40 cellular contexts compared by ENCODE assay signal in the genomic region with DNA sequence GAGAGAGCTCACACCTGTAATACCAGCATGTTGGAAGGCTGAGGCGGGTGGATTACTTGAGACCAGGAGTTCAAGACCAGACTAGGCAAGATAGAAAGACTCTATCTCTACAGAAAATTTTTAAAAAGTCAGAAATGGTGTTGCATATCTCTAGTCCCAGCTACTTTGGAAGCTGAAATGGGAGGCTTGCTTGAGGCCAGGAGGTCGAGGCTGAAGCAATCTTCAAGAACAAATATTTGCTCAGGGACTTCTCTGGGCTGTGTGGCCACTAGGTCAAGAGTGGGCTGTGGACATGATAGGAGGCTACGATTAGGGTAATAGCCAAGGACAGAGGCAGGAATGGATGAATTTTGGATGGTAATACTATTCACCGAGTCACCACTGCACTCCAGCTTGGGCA.
"Had no signal": no experiment of that assay in that cellular context is flagged by ENCODE, and none has a peak within 500 bp of the region (broad histone marks: within the 10 kb centered on the region; RNA-seq: fewer than 3 reads in every experiment).

No MANE protein-coding gene starts in this region.

- H3K27ac Mint-ChIP-seq: activated naive CD4-positive, alpha-beta T cell treated with anti-CD3 and anti-CD28 coated beads for 36 hours; activated naive CD4-positive, alpha-beta T cell treated with anti-CD3 and anti-CD28 coated beads, Interleukin-2, amount 10 ng/mL, durations not matched to agents 7 days and 5 days; activated naive CD4-positive, alpha-beta T cell treated with anti-CD3 and anti-CD28 coated beads, Interleukin-2, amount 50 U/mL, for 24 hours; activated naive CD4-positive, alpha-beta T cell treated with anti-CD3 and anti-CD28 coated beads, Interleukin-2, amount 50 U/mL, for 72 hours; activated naive CD8-positive, alpha-beta T cell; activated naive CD8-positive, alpha-beta T cell treated with anti-CD3 and anti-CD28 coated beads for 36 hours; activated naive CD8-positive, alpha-beta T cell treated with anti-CD3 and anti-CD28 coated beads, Interleukin-2, amount 10 ng/mL, durations not matched to agents 7 days and 5 days; activated naive CD8-positive, alpha-beta T cell treated with anti-CD3 and anti-CD28 coated beads, Interleukin-2, amount 50 U/mL, for 24 hours; activated T-cell treated with anti-CD3 and anti-CD28 coated beads, Interleukin-2, amount 50 U/mL, for 24 hours; activated T-cell treated with anti-CD3 and anti-CD28 coated beads, Interleukin-2, amount 50 U/mL, for 72 hours; activated T-helper 1 cell treated with anti-CD3 and anti-CD28 coated beads, Interleukin-12 subunit alpha, Interleukin-12 subunit beta, Interleukin-2, Interleukin-4 antibody, amounts not matched to agents 30 ng/mL and 10 ng/mL and 1 ng/mL, durations not matched to agents 14 hours and 24 hours and 36 hours; activated T-helper 17 cell treated with anti-CD3 and anti-CD28 coated beads, Interleukin-2, amount 50 U/mL, for 72 hours; activated T-helper 2 cell treated with anti-CD3 and anti-CD28 coated beads, Interferon-gamma antibody, Interleukin-2, Interleukin-4, amounts not matched to agents 10 μg/mL and 5 μg/mL and 100 μg/mL, durations not matched to agents 14 hours and 24 hours and 36 hours had no signal

- H3K4me1 ChIP-seq: ascending aorta, body of pancreas, breast epithelium had no signal

- H3K4me3 Mint-ChIP-seq: activated naive CD4-positive, alpha-beta T cell treated with anti-CD3 and anti-CD28 coated beads for 36 hours; activated naive CD4-positive, alpha-beta T cell treated with anti-CD3 and anti-CD28 coated beads, Interleukin-2, amount 10 ng/mL, durations not matched to agents 7 days and 5 days; activated naive CD4-positive, alpha-beta T cell treated with anti-CD3 and anti-CD28 coated beads, Interleukin-2, amount 50 U/mL, for 24 hours; activated naive CD8-positive, alpha-beta T cell; activated naive CD8-positive, alpha-beta T cell treated with anti-CD3 and anti-CD28 coated beads for 36 hours; activated naive CD8-positive, alpha-beta T cell treated with anti-CD3 and anti-CD28 coated beads, Interleukin-2, amount 10 ng/mL, durations not matched to agents 7 days and 5 days; activated naive CD8-positive, alpha-beta T cell treated with anti-CD3 and anti-CD28 coated beads, Interleukin-2, amount 50 U/mL, for 24 hours; activated T-cell treated with anti-CD3 and anti-CD28 coated beads, Interleukin-2, amount 50 U/mL, for 24 hours; activated T-cell treated with anti-CD3 and anti-CD28 coated beads, Interleukin-2, amount 50 U/mL, for 4 hours; activated T-cell treated with anti-CD3 and anti-CD28 coated beads, Interleukin-2, amount 50 U/mL, for 72 hours; activated T-helper 1 cell treated with anti-CD3 and anti-CD28 coated beads, Interleukin-12 subunit alpha, Interleukin-12 subunit beta, Interleukin-2, Interleukin-4 antibody, amounts not matched to agents 30 ng/mL and 10 ng/mL and 1 ng/mL, durations not matched to agents 14 hours and 24 hours and 36 hours; activated T-helper 17 cell treated with anti-CD3 and anti-CD28 coated beads, Interleukin-2, amount 50 U/mL, for 72 hours; brain; central memory CD8-positive, alpha-beta T cell had no signal

- H3K9me3 ChIP-seq: adrenal gland, body of pancreas, breast epithelium had no signal

- H3K36me3 Mint-ChIP-seq: activated naive CD4-positive, alpha-beta T cell treated with anti-CD3 and anti-CD28 coated beads, Interleukin-2, amount 10 ng/mL, durations not matched to agents 7 days and 5 days; activated naive CD8-positive, alpha-beta T cell treated with anti-CD3 and anti-CD28 coated beads, Interleukin-2, amount 10 ng/mL, durations not matched to agents 7 days and 5 days; brain had no signal

- FAIRE-seq: astrocyte, bronchial epithelial cell had no signal

- H3K4me1 Mint-ChIP-seq: activated naive CD4-positive, alpha-beta T cell treated with anti-CD3 and anti-CD28 coated beads, Interleukin-2, amount 10 ng/mL, durations not matched to agents 7 days and 5 days; activated naive CD4-positive, alpha-beta T cell treated with anti-CD3 and anti-CD28 coated beads, Interleukin-2, amount 50 U/mL, for 24 hours; activated naive CD8-positive, alpha-beta T cell treated with anti-CD3 and anti-CD28 coated beads for 36 hours; activated naive CD8-positive, alpha-beta T cell treated with anti-CD3 and anti-CD28 coated beads, Interleukin-2, amount 10 ng/mL, durations not matched to agents 7 days and 5 days; activated naive CD8-positive, alpha-beta T cell treated with anti-CD3 and anti-CD28 coated beads, Interleukin-2, amount 50 U/mL, for 24 hours; activated T-helper 17 cell treated with anti-CD3 and anti-CD28 coated beads, Interleukin-2, amount 50 U/mL, for 72 hours had no signal

- H3K4me3 ChIP-seq: adrenal gland, ascending aorta, body of pancreas, breast epithelium, cardiac muscle cell had no signal

- ATAC-seq: activated naive CD4-positive, alpha-beta T cell treated with anti-CD3 and anti-CD28 coated beads, Interleukin-2, amount 50 U/mL, for 72 hours; activated naive CD8-positive, alpha-beta T cell treated with anti-CD3 and anti-CD28 coated beads, Interleukin-2, amount 50 U/mL, for 24 hours; activated T-cell treated with anti-CD3 and anti-CD28 coated beads, Interleukin-2, amount 50 U/mL, for 4 hours; activated T-cell treated with anti-CD3 and anti-CD28 coated beads, Interleukin-2, amount 50 U/mL, for 72 hours; activated T-helper 17 cell treated with anti-CD3 and anti-CD28 coated beads, Interleukin-2, amount 50 U/mL, for 72 hours; body of pancreas had no signal

- H3K27me3 Mint-ChIP-seq: activated naive CD4-positive, alpha-beta T cell treated with anti-CD3 and anti-CD28 coated beads, Interleukin-2, amount 10 ng/mL, durations not matched to agents 7 days and 5 days; activated naive CD8-positive, alpha-beta T cell; activated naive CD8-positive, alpha-beta T cell treated with anti-CD3 and anti-CD28 coated beads for 36 hours; activated naive CD8-positive, alpha-beta T cell treated with anti-CD3 and anti-CD28 coated beads, Interleukin-2, amount 10 ng/mL, durations not matched to agents 7 days and 5 days; activated T-cell treated with anti-CD3 and anti-CD28 coated beads, Interleukin-2, amount 50 U/mL, for 24 hours; brain had no signal

- H3K27ac ChIP-seq: ascending aorta, body of pancreas, brain microvascular endothelial cell, breast epithelium, cardiac muscle cell had no signal

- DNase-seq: activated effector memory CD4-positive, alpha-beta T cell treated with anti-CD3 and anti-CD28 coated beads, Interleukin-2, amount 50 U/mL, for 16 hours; activated effector memory CD4-positive, alpha-beta T cell treated with Interleukin-2 at 50 U/mL for 16 hours; activated gamma-delta T cell; activated gamma-delta T cell treated with Interleukin-2 at 50 U/mL for 16 hours; activated naive CD4-positive, alpha-beta T cell; activated naive CD4-positive, alpha-beta T cell treated with anti-CD3 and anti-CD28 coated beads for 36 hours; activated naive CD4-positive, alpha-beta T cell treated with anti-CD3 and anti-CD28 coated beads, Interleukin-2, amount 10 ng/mL, durations not matched to agents 7 days and 5 days; activated naive CD4-positive, alpha-beta T cell treated with anti-CD3 and anti-CD28 coated beads, Interleukin-2, amount 50 U/mL, for 16 hours; activated naive CD4-positive, alpha-beta T cell treated with Interleukin-2 at 50 U/mL for 16 hours; activated naive CD8-positive, alpha-beta T cell treated with anti-CD3 and anti-CD28 coated beads for 36 hours; activated naive CD8-positive, alpha-beta T cell treated with anti-CD3 and anti-CD28 coated beads, Interleukin-2, amount 10 ng/mL, durations not matched to agents 7 days and 5 days; activated naive CD8-positive, alpha-beta T cell treated with anti-CD3 and anti-CD28 coated beads, Interleukin-2, amount 50 U/mL, for 24 hours; activated T-cell treated with anti-CD3 and anti-CD28 coated beads, Interleukin-2, amount 50 U/mL, for 1 hour; activated T-cell treated with anti-CD3 and anti-CD28 coated beads, Interleukin-2, amount 50 U/mL, for 24 hours; activated T-cell treated with anti-CD3 and anti-CD28 coated beads, Interleukin-2, amount 50 U/mL, for 4 hours; activated T-cell treated with anti-CD3 and anti-CD28 coated beads, Interleukin-2, amount 50 U/mL, for 48 hours; activated T-cell treated with anti-CD3 and anti-CD28 coated beads, Interleukin-2, amount 50 U/mL, for 72 hours; adrenal gland; amniotic stem cell; amygdala; anterior cingulate cortex; aorta; body of pancreas; brain microvascular endothelial cell; caudate nucleus; central memory CD4-positive, alpha-beta T cell; cerebellar nuclear complex had no signal

- H3K27me3 ChIP-seq: adrenal gland, ascending aorta, body of pancreas, brain microvascular endothelial cell, cardiac muscle cell had no signal

- H3K36me3 ChIP-seq: adrenal gland, ascending aorta, brain microvascular endothelial cell, breast epithelium, cardiac muscle cell had no signal
